In genomic region chr16:30901201-30902069, GRCh38 we compare ENCODE assay signal across 8 cellular contexts. TPM values are rescaled to one million over a fixed set of nuclear protein-coding genes. Genes with fewer than 3 reads are reported as not detected.
DNase-seq lines count a peak whose midpoint lies in the region; TF ChIP-seq lines count a peak whose summit lies in the region.

No MANE protein-coding gene starts in this region.

- H3K36me3 ChIP-seq in mesodermal cell (ENCODE audit: control insufficient read depth, insufficient read depth, low read length), result no peaks in the 10 kb centered on the region

- no peak for TF ChIP-seq CTCF in 22Rv1 (IDR thresholded peaks at IDR 0.05)
- no peak for TF ChIP-seq CTCF in HL-60 (IDR thresholded peaks at IDR 0.05; ENCODE audit: insufficient read depth, low read length)
- no peak for TF ChIP-seq CTCF in astrocyte of the cerebellum (IDR thresholded peaks at IDR 0.05; ENCODE audit: low read depth, low read length, missing control alignments)
- no peak for TF ChIP-seq CTCF in GM13976 (IDR thresholded peaks at IDR 0.05; ENCODE audit: borderline replicate concordance, control extremely low read depth, extremely low read depth, insufficient read depth, missing control alignments)

- H3K27me3 ChIP-seq in HL-60 (ENCODE audit: insufficient read depth, poor library complexity, severe bottlenecking), result no peaks in the 10 kb centered on the region

- peaks cover 5% of the 10 kb centered on the region for H3K4me1 ChIP-seq in mesodermal cell (ENCODE audit: control insufficient read depth, insufficient read depth, low read length, poor library complexity, severe bottlenecking)

- H3K9me3 ChIP-seq in mesodermal cell (ENCODE audit: control insufficient read depth, low read length), result no peaks in the 10 kb centered on the region

- H3K4me3 ChIP-seq in HL-60 (replicated peaks; ENCODE audit: insufficient read depth, low read length), result peak overlapping the region; percentile 40
- peak overlapping the region; percentile 31 for H3K4me3 ChIP-seq in astrocyte of the cerebellum (ENCODE audit: low read depth, low read length)
- H3K4me3 ChIP-seq in mesodermal cell (ENCODE audit: extremely low read depth, insufficient read depth, low read length, poor library complexity, severe bottlenecking), result peak overlapping the region; percentile 32

- H3K27ac ChIP-seq in 22Rv1 (peak overlapping the region; percentile 64), HL-60 (replicated peaks) (peak overlapping the region; percentile 66), mesodermal cell (ENCODE audit: low read depth, low read length, severe bottlenecking) (peak overlapping the region; percentile 57)

- in situ Hi-C loops in astrocyte of the cerebellum (cut with HindIII; ENCODE audit: low sequenced_read_pairs) (no loop called here), GM13976 (cut with MboI; ENCODE audit: low sequenced_read_pairs, unreplicated experiment) (no loop called here)

- DNase-seq in HL-60 (ENCODE audit: low read depth in 1 of 2, low spot score in 1 of 2) (peak in 1 of 2 experiments; percentile 25), astrocyte of the cerebellum (ENCODE audit: low read depth) (no peak), glomerular visceral epithelial cell (ENCODE audit: extremely low spot score) (no peak), GM13976 (ENCODE audit: low spot score) (no peak), hepatic stellate cell (ENCODE audit: low spot score) (no peak), DMS79 (lab: John Stamatoyannopoulos, UW) (no peak)

- WGBS in mesodermal cell (ENCODE audit: insufficient coverage in 2 of 2), 2 experiments, result 15 to 21% methylated on average over 8 to 9 of the region's 12 CpGs

RNA-seq across cellular contexts. Expression of gene CTF1, which starts 5.0 kb away (rescaled TPM):
- polyA plus RNA-seq in mesodermal cell (2013, experiment 1 of 2), result 5.8 TPM
- polyA plus RNA-seq in mesodermal cell (2013, experiment 2 of 2), result 5.4 TPM

RNA-seq across cellular contexts. Expression of gene BCL7C, which starts 7.6 kb away (rescaled TPM):
- 40.1 TPM for polyA plus RNA-seq in mesodermal cell (2013, experiment 1 of 2)
- polyA plus RNA-seq in mesodermal cell (2013, experiment 2 of 2), result 34.2 TPM

RNA-seq across cellular contexts. Expression of gene FBXL19, which starts 21.9 kb away (rescaled TPM):
- polyA plus RNA-seq in mesodermal cell (2013, experiment 1 of 2), result 46.4 TPM
- 39.9 TPM for polyA plus RNA-seq in mesodermal cell (2013, experiment 2 of 2)

RNA-seq across cellular contexts. Expression of gene ORAI3, which starts 47.4 kb away (rescaled TPM):
- polyA plus RNA-seq in mesodermal cell (2013, experiment 1 of 2), result 32.5 TPM
- polyA plus RNA-seq in mesodermal cell (2013, experiment 2 of 2), result 27.7 TPM

RNA-seq across cellular contexts. Expression of gene SETD1A, which starts 56.1 kb away (rescaled TPM):
- polyA plus RNA-seq in mesodermal cell (2013, experiment 1 of 2), result 15.9 TPM
- polyA plus RNA-seq in mesodermal cell (2013, experiment 2 of 2), result 13.6 TPM
